ENCODE assay signal across 9 cellular contexts in the genomic region with DNA sequence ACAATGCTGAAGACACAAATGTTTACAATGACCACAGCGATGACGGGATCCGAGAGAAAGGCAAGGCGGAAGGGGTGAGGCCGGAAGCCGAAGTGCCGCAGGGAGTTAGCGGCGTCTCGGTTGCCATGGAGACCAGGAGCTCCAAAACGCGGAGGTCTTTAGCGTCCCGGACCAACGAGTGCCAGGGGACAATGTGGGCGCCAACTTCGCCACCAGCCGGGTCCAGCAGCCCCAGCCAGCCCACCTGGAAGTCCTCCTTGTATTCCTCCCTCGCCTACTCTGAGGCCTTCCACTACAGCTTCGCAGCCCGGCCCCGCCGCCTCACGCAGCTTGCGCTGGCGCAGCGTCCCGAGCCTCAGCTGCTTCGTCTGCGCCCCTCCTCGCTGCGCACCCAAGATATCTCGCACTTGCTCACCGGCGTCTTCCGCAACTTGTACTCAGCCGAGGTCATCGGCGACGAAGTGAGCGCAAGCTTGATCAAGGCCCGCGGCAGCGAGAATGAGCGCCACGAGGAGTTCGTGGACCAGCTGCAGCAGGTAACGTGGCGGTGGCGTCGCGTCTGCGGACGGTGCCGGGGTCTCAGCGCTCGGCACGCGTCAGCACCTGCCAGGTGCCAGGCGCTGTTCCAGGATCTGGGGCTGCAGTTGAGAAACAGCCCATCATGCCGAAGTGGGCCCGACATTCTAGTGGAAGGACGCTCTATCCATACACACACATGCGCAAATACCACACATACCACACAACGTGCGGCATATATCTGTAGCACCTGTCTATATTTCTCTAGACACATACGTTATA.
DNase-seq lines count a peak whose midpoint lies in the region; ATAC-seq and FAIRE-seq lines count a peak whose summit lies in the region.
"Had no signal": no experiment of that assay in that cellular context is flagged by ENCODE, and none has a peak within 500 bp of the region (broad histone marks: within the 10 kb centered on the region; RNA-seq: fewer than 3 reads in every experiment).

A gene with protein sequence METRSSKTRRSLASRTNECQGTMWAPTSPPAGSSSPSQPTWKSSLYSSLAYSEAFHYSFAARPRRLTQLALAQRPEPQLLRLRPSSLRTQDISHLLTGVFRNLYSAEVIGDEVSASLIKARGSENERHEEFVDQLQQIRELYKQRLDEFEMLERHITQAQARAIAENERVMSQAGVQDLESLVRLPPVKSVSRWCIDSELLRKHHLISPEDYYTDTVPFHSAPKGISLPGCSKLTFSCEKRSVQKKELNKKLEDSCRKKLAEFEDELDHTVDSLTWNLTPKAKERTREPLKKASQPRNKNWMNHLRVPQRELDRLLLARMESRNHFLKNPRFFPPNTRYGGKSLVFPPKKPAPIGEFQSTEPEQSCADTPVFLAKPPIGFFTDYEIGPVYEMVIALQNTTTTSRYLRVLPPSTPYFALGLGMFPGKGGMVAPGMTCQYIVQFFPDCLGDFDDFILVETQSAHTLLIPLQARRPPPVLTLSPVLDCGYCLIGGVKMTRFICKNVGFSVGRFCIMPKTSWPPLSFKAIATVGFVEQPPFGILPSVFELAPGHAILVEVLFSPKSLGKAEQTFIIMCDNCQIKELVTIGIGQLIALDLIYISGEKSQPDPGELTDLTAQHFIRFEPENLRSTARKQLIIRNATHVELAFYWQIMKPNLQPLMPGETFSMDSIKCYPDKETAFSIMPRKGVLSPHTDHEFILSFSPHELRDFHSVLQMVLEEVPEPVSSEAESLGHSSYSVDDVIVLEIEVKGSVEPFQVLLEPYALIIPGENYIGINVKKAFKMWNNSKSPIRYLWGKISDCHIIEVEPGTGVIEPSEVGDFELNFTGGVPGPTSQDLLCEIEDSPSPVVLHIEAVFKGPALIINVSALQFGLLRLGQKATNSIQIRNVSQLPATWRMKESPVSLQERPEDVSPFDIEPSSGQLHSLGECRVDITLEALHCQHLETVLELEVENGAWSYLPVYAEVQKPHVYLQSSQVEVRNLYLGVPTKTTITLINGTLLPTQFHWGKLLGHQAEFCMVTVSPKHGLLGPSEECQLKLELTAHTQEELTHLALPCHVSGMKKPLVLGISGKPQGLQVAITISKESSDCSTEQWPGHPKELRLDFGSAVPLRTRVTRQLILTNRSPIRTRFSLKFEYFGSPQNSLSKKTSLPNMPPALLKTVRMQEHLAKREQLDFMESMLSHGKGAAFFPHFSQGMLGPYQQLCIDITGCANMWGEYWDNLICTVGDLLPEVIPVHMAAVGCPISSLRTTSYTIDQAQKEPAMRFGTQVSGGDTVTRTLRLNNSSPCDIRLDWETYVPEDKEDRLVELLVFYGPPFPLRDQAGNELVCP (N-terminal part only) (plus strand): TSS at position 108 of the 798 bp plus-strand sequence. CDS start 18 bp downstream, at position 126.

- ATAC-seq in GM19438 (IDR thresholded peaks at IDR 0.05; ENCODE audit: low read depth, unreplicated experiment) (peak; percentile 86), HG03565 (IDR thresholded peaks at IDR 0.05; ENCODE audit: unreplicated experiment) (peak; percentile 81)
- ATAC-seq in effector memory CD8-positive, alpha-beta T cell (replicated peaks) = peak; percentile 69

- H3K4me1 ChIP-seq in BLaER1 treated with 17β-estradiol and CSF1 and Interleukin-3, amounts not matched to agents 10 nM and 100 nM = peaks cover 23 to 39% (median 27%) of the 10 kb centered on the region in 10 experiments
- peaks cover 10% of the 10 kb centered on the region for H3K4me1 ChIP-seq in muscle layer of colon (ENCODE audit: insufficient read depth, low read length)

- FAIRE-seq in urothelium cell line (lab: Jason Lieb, UNC) = no peak

- no peaks in the 10 kb centered on the region for H3K36me3 ChIP-seq in BLaER1 treated with 17β-estradiol and CSF1 and Interleukin-3, amounts not matched to agents 10 nM and 100 nM
- no peaks in the 10 kb centered on the region for H3K36me3 ChIP-seq in muscle layer of colon (ENCODE audit: insufficient read depth, low read length)

- H3K9me3 Mint-ChIP-seq in effector memory CD8-positive, alpha-beta T cell = peaks cover 3 to 10% of the 10 kb centered on the region in 2 donors

- H3K27me3 Mint-ChIP-seq in effector memory CD8-positive, alpha-beta T cell = no peaks in the 10 kb centered on the region

- H3K9me3 ChIP-seq in BLaER1 treated with 17β-estradiol and CSF1 and Interleukin-3, amounts not matched to agents 10 nM and 100 nM (replicated peaks in 1 of 11) = no peaks in the 10 kb centered on the region
- no peaks in the 10 kb centered on the region for H3K9me3 ChIP-seq in muscle layer of colon (ENCODE audit: low read length)

- peak within 1 kb of the TSS; percentile 93 to 96 for H3K27ac Mint-ChIP-seq in effector memory CD8-positive, alpha-beta T cell

- H3K9ac ChIP-seq in BLaER1 treated with 17β-estradiol and CSF1 and Interleukin-3, amounts not matched to agents 10 nM and 100 nM = peak within 1 kb of the TSS; percentile 38 to 72 (median 67); a peak in 21 of 22 replicates
- H3K9ac ChIP-seq in muscle layer of colon (ENCODE audit: low read length) = no peak within 1 kb of the TSS

- no peaks in the 10 kb centered on the region for H3K27me3 ChIP-seq in BLaER1 treated with 17β-estradiol and CSF1 and Interleukin-3, amounts not matched to agents 10 nM and 100 nM
- no peaks in the 10 kb centered on the region for H3K27me3 ChIP-seq in muscle layer of colon (ENCODE audit: control insufficient read depth in 1 of 2, insufficient read depth in 2 of 2, low read length in 2 of 2)

- H3K4me3 Mint-ChIP-seq in effector memory CD8-positive, alpha-beta T cell = peak within 1 kb of the TSS; percentile 71 to 89

- H3K4me1 Mint-ChIP-seq in effector memory CD8-positive, alpha-beta T cell (ENCODE audit: low read depth in 2 of 2) = peaks cover 30 to 38% of the 10 kb centered on the region in 2 donors

- H3K4me3 ChIP-seq in BLaER1 treated with 17β-estradiol and CSF1 and Interleukin-3, amounts not matched to agents 10 nM and 100 nM = peak within 1 kb of the TSS; percentile 47 to 73 (median 62)
- peak within 1 kb of the TSS; percentile 18 to 63 for H3K4me3 ChIP-seq in muscle layer of colon (ENCODE audit: low read depth in 1 of 2, low read length in 2 of 2)

- peak; percentile 45 to 62 for DNase-seq in activated CD4-positive, alpha-beta T cell treated with anti-CD3 and anti-CD28 coated beads, Interleukin-2, amount 50 U/mL, for 24 hours (ENCODE audit: low read depth in 1 of 2, low spot score in 1 of 2)
- DNase-seq in effector memory CD8-positive, alpha-beta T cell = peak; percentile 82 to 86 (median 82)
- peak; percentile 56 for DNase-seq in stimulated activated CD8-positive, alpha-beta memory T cell treated with anti-CD3 and anti-CD28 coated beads, Interleukin-7, amount 100 ng/mL, for 24 hours (ENCODE audit: low read depth)
- DNase-seq in urothelium cell line (ENCODE audit: low spot score) = no peak

- H4K20me1 ChIP-seq in BLaER1 treated with 17β-estradiol and CSF1 and Interleukin-3, amounts not matched to agents 10 nM and 100 nM = no peaks in the 10 kb centered on the region

- peak within 1 kb of the TSS; percentile 25 to 79 (median 58); a peak in 19 of 22 replicates for H3K27ac ChIP-seq in BLaER1 treated with 17β-estradiol and CSF1 and Interleukin-3, amounts not matched to agents 10 nM and 100 nM
- H3K27ac ChIP-seq in muscle layer of colon (ENCODE audit: low read depth, low read length) = no peak within 1 kb of the TSS
- H3K27ac ChIP-seq: HL-60 had no signal

- H3K36me3 Mint-ChIP-seq in effector memory CD8-positive, alpha-beta T cell (ENCODE audit: insufficient read depth) = peaks cover 21% of the 10 kb centered on the region

- peak within 1 kb of the TSS; percentile 93 to 100 (median 98) for H3K4me2 ChIP-seq in BLaER1 treated with 17β-estradiol and CSF1 and Interleukin-3, amounts not matched to agents 10 nM and 100 nM
